ENCODE assay signal across 8 cellular contexts in the genomic region with DNA sequence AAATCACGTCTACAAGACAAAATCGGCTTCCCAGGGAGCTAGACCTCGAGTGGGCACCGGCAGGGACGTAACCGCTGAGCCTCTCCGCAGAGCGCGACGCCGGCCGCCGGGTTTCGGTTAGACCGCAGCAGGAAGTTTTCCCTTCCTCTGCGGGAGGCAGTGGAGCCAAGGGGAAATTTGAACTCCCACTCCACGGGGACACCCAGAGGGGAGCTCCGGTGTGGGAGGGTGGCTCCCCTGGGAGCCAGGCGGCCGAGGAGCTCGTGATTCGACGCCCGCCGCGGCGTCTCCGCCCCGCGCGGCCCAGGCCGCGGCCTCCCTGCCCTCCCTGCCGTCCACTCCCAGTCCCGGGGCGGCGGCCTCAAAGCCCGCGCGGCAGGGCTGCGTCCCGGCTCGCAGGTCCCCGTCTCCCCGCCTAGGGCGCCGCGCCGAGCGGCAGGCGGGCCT. TPM values are rescaled to one million over a fixed set of nuclear protein-coding genes. Genes with fewer than 3 reads are reported as not detected.
DNase-seq lines count a peak whose midpoint lies in the region; ATAC-seq lines count a peak whose summit lies in the region.

No MANE protein-coding gene starts in this region.

- peak overlapping the region; percentile 83 for H3K27ac Mint-ChIP-seq in activated naive CD8-positive, alpha-beta T cell treated with anti-CD3 and anti-CD28 coated beads, Interleukin-2, amount 10 ng/mL, durations not matched to agents 7 days and 5 days

- no peaks in the 10 kb centered on the region for H3K27me3 Mint-ChIP-seq in activated naive CD8-positive, alpha-beta T cell treated with anti-CD3 and anti-CD28 coated beads, Interleukin-2, amount 10 ng/mL, durations not matched to agents 7 days and 5 days

- intact Hi-C loops in left cardiac atrium (cut with DNase I): loop anchor here in 1 of 2 donors (5.0 kb wide), 1 partner anchor 44 kb away; no protein-coding TSS in a partner anchor

- POLR2A ChIA-PET in activated naive CD8-positive, alpha-beta T cell treated with anti-CD3 and anti-CD28 coated beads, Interleukin-2, amount 10 ng/mL, durations not matched to agents 7 days and 5 days (lab: Charles Lee): interaction anchor here (0.8 to 6.4 kb wide), 10 partner anchors 8 to 1100 kb away, joined by 3 to 98 read pairs (median 6); a partner anchor contains a TSS

- DNase-seq in AG20443 (ENCODE audit: low spot score) (peak; percentile 83), NCI-H345 (lab: John Stamatoyannopoulos, UW) (peak; percentile 70), left cardiac atrium (peak; percentile 85), pulmonary artery endothelial cell (ENCODE audit: low read depth, low spot score) (peak; percentile 13), NCI-H1048 (lab: John Stamatoyannopoulos, UW) (no peak)
- DNase-seq in activated naive CD8-positive, alpha-beta T cell treated with anti-CD3 and anti-CD28 coated beads, Interleukin-2, amount 10 ng/mL, durations not matched to agents 7 days and 5 days: no peak

- ATAC-seq in GM18517 (IDR thresholded peaks at IDR 0.05; ENCODE audit: unreplicated experiment): peak; percentile 37
- ATAC-seq in HG03025 (IDR thresholded peaks at IDR 0.05; ENCODE audit: low FRiP score, unreplicated experiment): peak; percentile 34
- ATAC-seq in activated naive CD8-positive, alpha-beta T cell treated with anti-CD3 and anti-CD28 coated beads, Interleukin-2, amount 10 ng/mL, durations not matched to agents 7 days and 5 days (ENCODE audit: low read depth): peak; percentile 37
- ATAC-seq in left cardiac atrium: peak; percentile 80 to 87

- H3K4me3 Mint-ChIP-seq in activated naive CD8-positive, alpha-beta T cell treated with anti-CD3 and anti-CD28 coated beads, Interleukin-2, amount 10 ng/mL, durations not matched to agents 7 days and 5 days: peak overlapping the region; percentile 89

- H3K4me1 Mint-ChIP-seq in activated naive CD8-positive, alpha-beta T cell treated with anti-CD3 and anti-CD28 coated beads, Interleukin-2, amount 10 ng/mL, durations not matched to agents 7 days and 5 days: peaks cover 41% of the 10 kb centered on the region

- H3K36me3 Mint-ChIP-seq in activated naive CD8-positive, alpha-beta T cell treated with anti-CD3 and anti-CD28 coated beads, Interleukin-2, amount 10 ng/mL, durations not matched to agents 7 days and 5 days: peaks cover 14% of the 10 kb centered on the region

- H3K9me3 Mint-ChIP-seq in activated naive CD8-positive, alpha-beta T cell treated with anti-CD3 and anti-CD28 coated beads, Interleukin-2, amount 10 ng/mL, durations not matched to agents 7 days and 5 days: no peaks in the 10 kb centered on the region

RNA-seq across cellular contexts. Expression of a gene that starts 0.4 kb away (rescaled TPM):
- total RNA-seq in activated naive CD8-positive, alpha-beta T cell treated with anti-CD3 and anti-CD28 coated beads, Interleukin-2, amount 10 ng/mL, durations not matched to agents 7 days and 5 days: 10 to 100 TPM; 52.2 to 56.5 TPM
- 10 to 100 TPM; 71.9 to 87.1 TPM for total RNA-seq in left cardiac atrium
- total RNA-seq in pulmonary artery endothelial cell: 53.9 and 58.6 TPM in 2 replicates

Comparison
In these comparisons a context has a peak if more than half of its experiments do, and no peak if none do; other contexts are left out.
1. DNase-seq: peak in AG20443 (single experiment), NCI-H345 (single experiment), left cardiac atrium (single experiment) and pulmonary artery endothelial cell (single experiment); none in activated naive CD8-positive, alpha-beta T cell treated with anti-CD3 and anti-CD28 coated beads, Interleukin-2, amount 10 ng/mL, durations not matched to agents 7 days and 5 days (single experiment) and NCI-H1048 (single experiment).
2. Peak in every context shown above with its lines, with median percentiles within 50 percentile points of each other: ATAC-seq.